In genomic region chr12:107318804-107319535, GRCh38 we compare ENCODE assay signal across 8 cellular contexts.
A peak's percentile ranks its signal among the peaks of the same experiment; 100 is the strongest.
DNase-seq lines count a peak whose midpoint lies in the region; ATAC-seq and TF ChIP-seq lines count a peak whose summit lies in the region.

No MANE protein-coding gene starts in this region.

- TF ChIP-seq CTCF in heart left ventricle (IDR thresholded peaks at IDR 0.05) (no peak), psoas muscle (IDR thresholded peaks at IDR 0.05) (no peak)

- CTCF ChIA-PET in activated naive CD4-positive, alpha-beta T cell treated with anti-CD3 and anti-CD28 coated beads, Interleukin-2, amount 10 ng/mL, durations not matched to agents 7 days and 5 days (lab: Charles Lee) = interaction anchor here (0.8 to 8.0 kb wide), 6 partner anchors 9 to 187 kb away, joined by 3 to 93 read pairs (median 3); no protein-coding TSS in a partner anchor

- H3K27me3 Mint-ChIP-seq in activated naive CD4-positive, alpha-beta T cell treated with anti-CD3 and anti-CD28 coated beads, Interleukin-2, amount 10 ng/mL, durations not matched to agents 7 days and 5 days = peaks cover 25% of the 10 kb centered on the region

- ATAC-seq in heart left ventricle (peak in 2 of 4 donors; percentile 25 to 27), psoas muscle (peak in 3 of 4 donors; percentile 15 to 56 (median 35)), HG02642 (IDR thresholded peaks at IDR 0.05; ENCODE audit: poor library complexity, unreplicated experiment) (no peak), GM18519 (IDR thresholded peaks at IDR 0.05; ENCODE audit: low FRiP score, unreplicated experiment) (no peak)

- H3K27ac ChIP-seq in heart left ventricle (peak overlapping the region in 1 of 12 donors; percentile 28), psoas muscle (no peak overlapping the region)

- H3K27ac Mint-ChIP-seq in activated naive CD4-positive, alpha-beta T cell treated with anti-CD3 and anti-CD28 coated beads, Interleukin-2, amount 10 ng/mL, durations not matched to agents 7 days and 5 days = peak overlapping the region; percentile 85

- H3K4me1 Mint-ChIP-seq in activated naive CD4-positive, alpha-beta T cell treated with anti-CD3 and anti-CD28 coated beads, Interleukin-2, amount 10 ng/mL, durations not matched to agents 7 days and 5 days = peaks cover 41% of the 10 kb centered on the region

- peaks cover 13% of the 10 kb centered on the region for H3K36me3 Mint-ChIP-seq in activated naive CD4-positive, alpha-beta T cell treated with anti-CD3 and anti-CD28 coated beads, Interleukin-2, amount 10 ng/mL, durations not matched to agents 7 days and 5 days

- peaks cover 0 to 47% (median 14%) of the 10 kb centered on the region in 12 donors for H3K4me1 ChIP-seq in heart left ventricle
- peaks cover 11% of the 10 kb centered on the region for H3K4me1 ChIP-seq in psoas muscle

- no peaks in the 10 kb centered on the region for H3K9me3 ChIP-seq in heart left ventricle
- H3K9me3 ChIP-seq in psoas muscle = no peaks in the 10 kb centered on the region

- intact Hi-C loops in heart left ventricle (cut with DNase I) (loop anchor here in 1 of 10 donors (10.0 kb wide), 1 partner anchor 286 kb away; no protein-coding TSS in a partner anchor), psoas muscle (cut with DNase I) (no loop called here)

- H3K36me3 ChIP-seq in heart left ventricle (no peaks in the 10 kb centered on the region), psoas muscle (ENCODE audit: insufficient read depth in 1 of 2, low read depth in 1 of 2) (no peaks in the 10 kb centered on the region)

- H3K27me3 ChIP-seq in heart left ventricle (peaks cover 7 to 76% (median 28%) of the 10 kb centered on the region in 9 donors), psoas muscle (ENCODE audit: insufficient read depth in 3 of 3, low read length in 2 of 3) (peaks cover 0 to 61% (median 3%) of the 10 kb centered on the region in 3 donors)

- 0 to 1% (median 1%) methylated on average over 21 to 73 of the region's 73 CpGs for WGBS in heart left ventricle, 4 donors
- WGBS in psoas muscle, 3 donors = 0 to 1% (median 1%) methylated on average over 61 to 73 of the region's 73 CpGs

- DNase-seq in DMS79 (lab: John Stamatoyannopoulos, UW) = peak; percentile 20
- DNase-seq in NCI-H1105 treated with DMSO at 0.1 percent for 48 hours (lab: John Stamatoyannopoulos, UW) = peak; percentile 37
- DNase-seq in activated naive CD4-positive, alpha-beta T cell treated with anti-CD3 and anti-CD28 coated beads, Interleukin-2, amount 10 ng/mL, durations not matched to agents 7 days and 5 days = peak; percentile 51
- peak in 2 of 5 donors; percentile 29 to 60 for DNase-seq in heart left ventricle
- peak; percentile 23 to 48 for DNase-seq in psoas muscle
- no peak for DNase-seq in hippocampal formation (lab: John Stamatoyannopoulos, UW)

- H3K4me3 ChIP-seq in heart left ventricle (peak overlapping the region; percentile 29 to 67 (median 50)), psoas muscle (peak overlapping the region; percentile 57)

- H3K9me3 Mint-ChIP-seq in activated naive CD4-positive, alpha-beta T cell treated with anti-CD3 and anti-CD28 coated beads, Interleukin-2, amount 10 ng/mL, durations not matched to agents 7 days and 5 days = no peaks in the 10 kb centered on the region

- no peak for TF ChIP-seq POLR2A in heart left ventricle (IDR thresholded peaks at IDR 0.05)

- H3K4me3 Mint-ChIP-seq in activated naive CD4-positive, alpha-beta T cell treated with anti-CD3 and anti-CD28 coated beads, Interleukin-2, amount 10 ng/mL, durations not matched to agents 7 days and 5 days = peak overlapping the region; percentile 88

Comparison
In these comparisons a context has a peak if more than half of its experiments do, and no peak if none do; other contexts are left out.
1. DNase-seq: peak in DMS79 (single experiment), NCI-H1105 treated with DMSO at 0.1 percent for 48 hours (single experiment), activated naive CD4-positive, alpha-beta T cell treated with anti-CD3 and anti-CD28 coated beads, Interleukin-2, amount 10 ng/mL, durations not matched to agents 7 days and 5 days (single experiment) and psoas muscle (2 of 2); none in hippocampal formation (0 of 2).
2. ATAC-seq: peak in psoas muscle (3 of 4); none in HG02642 (single experiment) and GM18519 (single experiment).